Comparison of ENCODE assay signal across 8 cellular contexts in the genomic region with DNA sequence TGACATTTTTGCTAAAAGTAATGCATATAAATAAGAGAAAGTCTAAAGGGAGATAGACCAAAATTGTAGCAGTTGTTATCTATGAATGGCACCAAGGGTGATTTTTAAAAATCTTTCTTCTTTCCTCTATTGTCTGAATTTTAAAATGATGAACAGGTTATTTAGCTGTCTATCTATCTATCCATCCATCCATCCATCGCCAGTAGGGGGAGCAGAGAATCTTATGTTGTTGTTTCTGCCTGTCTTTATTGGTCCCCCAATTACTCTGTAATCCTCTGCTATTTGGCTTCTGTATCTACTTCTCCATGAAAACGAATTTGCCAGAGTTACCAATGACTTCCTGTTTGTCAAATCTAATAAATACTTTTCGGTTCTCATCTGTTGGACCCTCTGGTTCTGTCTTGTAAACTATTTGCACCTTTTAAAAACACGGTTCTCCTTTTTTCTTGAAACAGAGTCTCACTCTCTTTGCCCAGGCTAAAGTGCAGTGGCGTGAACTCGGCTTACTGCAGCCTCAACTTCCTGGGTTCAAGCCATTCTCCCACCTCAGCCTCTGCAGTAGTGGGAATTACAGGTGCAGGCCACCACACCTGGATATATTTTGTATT.
A peak's percentile ranks its signal among the peaks of the same experiment; 100 is the strongest.
DNase-seq lines count a peak whose midpoint lies in the region; ATAC-seq, FAIRE-seq and TF ChIP-seq lines count a peak whose summit lies in the region.

No MANE protein-coding gene starts in this region.

- H3K9me3 ChIP-seq in A549, result no peaks in the 10 kb centered on the region
- H3K9me3 ChIP-seq in right lobe of liver, result no peaks in the 10 kb centered on the region

- H3K27ac ChIP-seq in A549 (no peak overlapping the region), right lobe of liver (no peak overlapping the region)

- 19% methylated on average over 6 of the region's 6 CpGs for WGBS in A549 (ENCODE audit: missing lambda C conversion rate)
- WGBS in right lobe of liver (ENCODE audit: insufficient coverage, low coverage, low lambda C conversion rate, missing lambda C conversion rate), result 16% methylated on average over 6 of the region's 6 CpGs

- H3K36me3 ChIP-seq in right lobe of liver, result no peaks in the 10 kb centered on the region

- no peak for TF ChIP-seq POLR2A in A549 (IDR thresholded peaks at IDR 0.05; ENCODE audit: low read length)
- TF ChIP-seq POLR2A in right lobe of liver (IDR thresholded peaks at IDR 0.05), result no peak

- peak; percentile 80 for FAIRE-seq in A549 (lab: Jason Lieb, UNC)

- no peaks in the 10 kb centered on the region for H3K27me3 ChIP-seq in right lobe of liver

- CTCF ChIA-PET in A549 (lab: Yijun Ruan, JAX), result interaction anchor here (1.1 to 1.5 kb wide), 4 partner anchors 11 to 208 kb away, joined by 3 to 4 read pairs (median 4); no protein-coding TSS in a partner anchor

- ATAC-seq in A549, result peak; percentile 81 to 92
- ATAC-seq in HG03354 (IDR thresholded peaks at IDR 0.05; ENCODE audit: poor library complexity, severe bottlenecking, unreplicated experiment), result peak; percentile 71
- peak; percentile 59 to 94 (median 66) for ATAC-seq in right lobe of liver
- ATAC-seq in GM19397 (IDR thresholded peaks at IDR 0.05; ENCODE audit: unreplicated experiment), result no peak

- intact Hi-C loops in right lobe of liver (cut with DNase I), result no loop called here

- H3K4me3 ChIP-seq in A549, result no peak overlapping the region
- H3K4me3 ChIP-seq in right lobe of liver, result no peak overlapping the region

- TF ChIP-seq EP300 in A549 (IDR thresholded peaks at IDR 0.05), result no peak

- TF ChIP-seq RAD21 in A549 (conservative IDR thresholded peaks at IDR 0.05 in 1 of 2, IDR thresholded peaks at IDR 0.05 in 1 of 2), result peak; percentile 43 to 60; a peak in 4 of 5 replicates

- peak; percentile 62 for TF ChIP-seq CTCF in A549 (IDR thresholded peaks at IDR 0.05)
- TF ChIP-seq CTCF in GM12874 (IDR thresholded peaks at IDR 0.05; ENCODE audit: insufficient read depth, low read depth, low read length), result peak; percentile 57; the same call in 1 of the 2 replicates
- TF ChIP-seq CTCF in right lobe of liver (IDR thresholded peaks at IDR 0.05), result peak; percentile 52 to 56 (median 55)

- DNase-seq in A549 (ENCODE audit: low read depth in 1 of 2, low spot score in 1 of 2), result peak; percentile 18 to 60
- DNase-seq in NCI-H774 (lab: John Stamatoyannopoulos, UW), result peak; percentile 18
- peak; percentile 42 for DNase-seq in cerebellar cortex (ENCODE audit: low spot score)
- DNase-seq in right lobe of liver, result no peak
- no peak for DNase-seq in COLO829 (ENCODE audit: low spot score)

- no peaks in the 10 kb centered on the region for H3K4me1 ChIP-seq in A549
- no peaks in the 10 kb centered on the region for H3K4me1 ChIP-seq in right lobe of liver

- POLR2A ChIA-PET in A549 (lab: Yijun Ruan, JAX), result no interaction called here

- no peak overlapping the region for H3K4me2 ChIP-seq in A549

TF ChIP-seq in A549, 52 proteins besides CTCF, POLR2A, EP300 and RAD21:
- TF ChIP-seq RARB (CRISPR knock-in tag; IDR thresholded peaks at IDR 0.05) (no peak), ZC3H11A (IDR thresholded peaks at IDR 0.05) (no peak), BHLHE40 (IDR thresholded peaks at IDR 0.05; ENCODE audit: low read depth, low read length) (no peak), SMC3 (IDR thresholded peaks at IDR 0.05) (peak; percentile 44; the same call in 2 of the 3 replicates), NPAS2 (CRISPR knock-in tag; IDR thresholded peaks at IDR 0.05; ENCODE audit: borderline replicate concordance) (no peak)

Comparison
In these comparisons a context has a peak if more than half of its experiments do, and no peak if none do; other contexts are left out.
1. DNase-seq: peak in A549 (2 of 2), NCI-H774 (single experiment) and cerebellar cortex (single experiment); none in right lobe of liver (0 of 3) and COLO829 (single experiment).
2. Peak in every context shown above with its lines, with median percentiles within 50 percentile points of each other: CTCF ChIP-seq.